21 cellular contexts compared by ENCODE assay signal in genomic region chr13:48185018-48185417, GRCh38. TPM values are rescaled to one million over a fixed set of nuclear protein-coding genes. Genes with fewer than 3 reads are reported as not detected.
DNase-seq lines count a peak whose midpoint lies in the region; ATAC-seq lines count a peak whose summit lies in the region.
"Had no signal": no experiment of that assay in that cellular context is flagged by ENCODE, and none has a peak within 500 bp of the region (broad histone marks: within the 10 kb centered on the region; RNA-seq: fewer than 3 reads in every experiment).

No MANE protein-coding gene starts in this region.

- H3K27ac ChIP-seq in CD4-positive, alpha-beta memory T cell (ENCODE audit: low read depth, low read length), result no peak overlapping the region
- no peak overlapping the region for H3K27ac ChIP-seq in mesenchymal stem cell (ENCODE audit: low read length, poor library complexity, severe bottlenecking)
- H3K27ac ChIP-seq: esophagus muscularis mucosa, KMS-11, sigmoid colon had no signal

- H4K8ac ChIP-seq in mesenchymal stem cell (ENCODE audit: low read length), result no peak overlapping the region

- no peak overlapping the region for H3K4ac ChIP-seq in mesenchymal stem cell (ENCODE audit: low read depth in 1 of 2, low read length in 2 of 2)

- H3K4me3 Mint-ChIP-seq in CD4-positive, alpha-beta memory T cell, result peak overlapping the region in 5 of 8 donors; percentile 6 to 87 (median 86)
- H3K4me3 Mint-ChIP-seq in IgD-negative memory B cell, result peak overlapping the region in 1 of 4 donors; percentile 33
- H3K4me3 Mint-ChIP-seq in activated naive CD8-positive, alpha-beta T cell treated with anti-CD3 and anti-CD28 coated beads, Interleukin-2, amount 10 ng/mL, durations not matched to agents 7 days and 5 days, result peak overlapping the region; percentile 34
- H3K4me3 Mint-ChIP-seq in stimulated activated naive B cell treated with anti-CD40 and anti-IgM and Interleukin-4, amounts not matched to agents 10 μg/mL and 1 μg/mL and 100 μg/mL, for 72 hours, result no peak overlapping the region

- H3K23ac ChIP-seq in mesenchymal stem cell (ENCODE audit: low read length in 2 of 2), result no peak overlapping the region

- no peak overlapping the region for H2BK12ac ChIP-seq in mesenchymal stem cell (ENCODE audit: low read length in 2 of 2)

- H2AK5ac ChIP-seq in mesenchymal stem cell (ENCODE audit: low read length, severe bottlenecking), result no peak overlapping the region

- H2AFZ ChIP-seq in mesenchymal stem cell (ENCODE audit: low read depth, low read length), result no peak overlapping the region

- no peak for ATAC-seq in activated naive CD8-positive, alpha-beta T cell treated with anti-CD3 and anti-CD28 coated beads, Interleukin-2, amount 10 ng/mL, durations not matched to agents 7 days and 5 days (ENCODE audit: low read depth)
- ATAC-seq in stimulated activated naive B cell treated with anti-CD40 and anti-IgM and Interleukin-4, amounts not matched to agents 10 μg/mL and 1 μg/mL and 100 μg/mL, for 72 hours (replicated peaks), result no peak
- no peak for ATAC-seq in GM21423 (IDR thresholded peaks at IDR 0.05; ENCODE audit: unreplicated experiment)
- ATAC-seq: HCT116 had no signal

- H3K9me3 ChIP-seq in CD4-positive, alpha-beta memory T cell (ENCODE audit: control insufficient read depth in 1 of 2, low read length in 2 of 2), result no peaks in the 10 kb centered on the region
- no peaks in the 10 kb centered on the region for H3K9me3 ChIP-seq in mesenchymal stem cell (ENCODE audit: control insufficient read depth, low read length)
- H3K9me3 ChIP-seq: esophagus muscularis mucosa, sigmoid colon, SK-N-SH had no signal

- peak overlapping the region; percentile 36 for H3K9ac ChIP-seq in mesenchymal stem cell (ENCODE audit: low read length)
- H3K9ac ChIP-seq: KMS-11, SK-N-SH had no signal

- peaks cover 0 to 3% (median 0%) of the 10 kb centered on the region in 8 donors for H3K9me3 Mint-ChIP-seq in CD4-positive, alpha-beta memory T cell
- H3K9me3 Mint-ChIP-seq in IgD-negative memory B cell, result no peaks in the 10 kb centered on the region
- peaks cover 1% of the 10 kb centered on the region for H3K9me3 Mint-ChIP-seq in activated naive CD8-positive, alpha-beta T cell treated with anti-CD3 and anti-CD28 coated beads, Interleukin-2, amount 10 ng/mL, durations not matched to agents 7 days and 5 days
- no peaks in the 10 kb centered on the region for H3K9me3 Mint-ChIP-seq in stimulated activated naive B cell treated with anti-CD40 and anti-IgM and Interleukin-4, amounts not matched to agents 10 μg/mL and 1 μg/mL and 100 μg/mL, for 72 hours

- peaks cover 45 to 70% (median 57%) of the 10 kb centered on the region in 4 donors for H3K4me1 Mint-ChIP-seq in CD4-positive, alpha-beta memory T cell
- H3K4me1 Mint-ChIP-seq in IgD-negative memory B cell, result peaks cover 20 to 46% (median 44%) of the 10 kb centered on the region in 3 donors
- peaks cover 50% of the 10 kb centered on the region for H3K4me1 Mint-ChIP-seq in activated naive CD8-positive, alpha-beta T cell treated with anti-CD3 and anti-CD28 coated beads, Interleukin-2, amount 10 ng/mL, durations not matched to agents 7 days and 5 days
- peaks cover 35 to 70% of the 10 kb centered on the region in 2 donors for H3K4me1 Mint-ChIP-seq in stimulated activated naive B cell treated with anti-CD40 and anti-IgM and Interleukin-4, amounts not matched to agents 10 μg/mL and 1 μg/mL and 100 μg/mL, for 72 hours

- H3K4me3 ChIP-seq in CD4-positive, alpha-beta memory T cell (ENCODE audit: low read length in 2 of 2), result no peak overlapping the region
- H3K4me3 ChIP-seq in mesenchymal stem cell (ENCODE audit: insufficient read depth in 1 of 2, low read depth in 1 of 2, low read length in 2 of 2) (no peak overlapping the region), H7 (ENCODE audit: insufficient read depth, low read depth, low read length) (no peak overlapping the region)
- H3K4me3 ChIP-seq: esophagus muscularis mucosa, sigmoid colon had no signal

- H2BK5ac ChIP-seq in mesenchymal stem cell (ENCODE audit: low read depth, low read length, poor library complexity, severe bottlenecking), result no peak overlapping the region

- no peak for DNase-seq in CD4-positive, alpha-beta memory T cell
- DNase-seq in activated naive CD8-positive, alpha-beta T cell treated with anti-CD3 and anti-CD28 coated beads, Interleukin-2, amount 10 ng/mL, durations not matched to agents 7 days and 5 days, result no peak
- no peak for DNase-seq in mesenchymal stem cell
- no peak for DNase-seq in H7
- no peak for DNase-seq in NCI-H1436 treated with DMSO at 0.1 percent for 48 hours (lab: John Stamatoyannopoulos, UW)
- no peak for DNase-seq in stimulated activated naive B cell treated with anti-CD40 and anti-IgM and Interleukin-4, amounts not matched to agents 10 μg/mL and 1 μg/mL and 100 μg/mL, for 72 hours
- DNase-seq: activated CD4-positive, alpha-beta T cell treated with anti-CD3 and anti-CD28 coated beads for 1 hour; aorta; COR-L47; DMS79 treated with DMSO at 0.1 percent for 48 hours; NCI-H1048; NCI-H2081 treated with DMSO at 0.1 percent for 48 hours; NK-92 treated with Interleukin-12 subunit alpha and Interleukin-12 subunit beta, amount 100 ng/mL, for 24 hours; sigmoid colon; SK-N-SH; trophoblast cell had no signal

- no peaks in the 10 kb centered on the region for H3K36me3 Mint-ChIP-seq in CD4-positive, alpha-beta memory T cell
- H3K36me3 Mint-ChIP-seq in IgD-negative memory B cell, result no peaks in the 10 kb centered on the region
- no peaks in the 10 kb centered on the region for H3K36me3 Mint-ChIP-seq in activated naive CD8-positive, alpha-beta T cell treated with anti-CD3 and anti-CD28 coated beads, Interleukin-2, amount 10 ng/mL, durations not matched to agents 7 days and 5 days
- H3K36me3 Mint-ChIP-seq in stimulated activated naive B cell treated with anti-CD40 and anti-IgM and Interleukin-4, amounts not matched to agents 10 μg/mL and 1 μg/mL and 100 μg/mL, for 72 hours, result no peaks in the 10 kb centered on the region

- peak overlapping the region; percentile 69 to 97 (median 78) for H3K27ac Mint-ChIP-seq in CD4-positive, alpha-beta memory T cell
- peak overlapping the region; percentile 6 to 68 (median 8) for H3K27ac Mint-ChIP-seq in IgD-negative memory B cell
- peak overlapping the region; percentile 97 for H3K27ac Mint-ChIP-seq in activated naive CD8-positive, alpha-beta T cell treated with anti-CD3 and anti-CD28 coated beads, Interleukin-2, amount 10 ng/mL, durations not matched to agents 7 days and 5 days
- H3K27ac Mint-ChIP-seq in stimulated activated naive B cell treated with anti-CD40 and anti-IgM and Interleukin-4, amounts not matched to agents 10 μg/mL and 1 μg/mL and 100 μg/mL, for 72 hours, result no peak overlapping the region

- no peak overlapping the region for H3K14ac ChIP-seq in mesenchymal stem cell (ENCODE audit: low read length in 2 of 2)

- H4K91ac ChIP-seq in mesenchymal stem cell (ENCODE audit: low read length), result no peak overlapping the region

- no peaks in the 10 kb centered on the region for H3K36me3 ChIP-seq in CD4-positive, alpha-beta memory T cell (ENCODE audit: insufficient read depth, low read length)
- H3K36me3 ChIP-seq in mesenchymal stem cell (ENCODE audit: control insufficient read depth in 1 of 2, insufficient read depth in 2 of 2, low read depth in 1 of 2, low read length in 2 of 2), result no peaks in the 10 kb centered on the region
- H3K36me3 ChIP-seq in H7 (replicated peaks; ENCODE audit: control insufficient read depth, insufficient read depth, low read length), result no peaks in the 10 kb centered on the region
- H3K36me3 ChIP-seq: esophagus muscularis mucosa, sigmoid colon had no signal

- H3K27me3 ChIP-seq in CD4-positive, alpha-beta memory T cell (ENCODE audit: insufficient read depth, low read length), result no peaks in the 10 kb centered on the region
- peaks cover 0 to 6% of the 10 kb centered on the region in 2 experiments for H3K27me3 ChIP-seq in mesenchymal stem cell (ENCODE audit: control insufficient read depth in 1 of 2, insufficient read depth in 1 of 2, low read length in 2 of 2)
- H3K27me3 ChIP-seq in H7 (ENCODE audit: control insufficient read depth, insufficient read depth, low read length), result no peaks in the 10 kb centered on the region
- H3K27me3 ChIP-seq: esophagus muscularis mucosa, sigmoid colon had no signal

- no peak overlapping the region for H2BK15ac ChIP-seq in mesenchymal stem cell (ENCODE audit: low read depth, poor library complexity, severe bottlenecking)

- CTCF ChIA-PET in CD4-positive, alpha-beta memory T cell (lab: Charles Lee; ENCODE audit: partially characterized antibody), result interaction anchor here (0.5 to 1.8 kb wide), 10 partner anchors 9 to 58 kb away, joined by 3 to 10 read pairs (median 4); partner anchors contain the start of gene ITM2B

- intact Hi-C loops in CD4-positive, alpha-beta memory T cell (cut with micrococcal nuclease), result no loop called here

- no peaks in the 10 kb centered on the region for H3K27me3 Mint-ChIP-seq in CD4-positive, alpha-beta memory T cell
- H3K27me3 Mint-ChIP-seq in IgD-negative memory B cell, result peaks cover 2% of the 10 kb centered on the region
- no peaks in the 10 kb centered on the region for H3K27me3 Mint-ChIP-seq in activated naive CD8-positive, alpha-beta T cell treated with anti-CD3 and anti-CD28 coated beads, Interleukin-2, amount 10 ng/mL, durations not matched to agents 7 days and 5 days
- H3K27me3 Mint-ChIP-seq in stimulated activated naive B cell treated with anti-CD40 and anti-IgM and Interleukin-4, amounts not matched to agents 10 μg/mL and 1 μg/mL and 100 μg/mL, for 72 hours, result no peaks in the 10 kb centered on the region

- POLR2A ChIA-PET in CD4-positive, alpha-beta memory T cell (lab: Charles Lee; ENCODE audit: partially characterized antibody), result interaction anchor here (0.8 to 5.0 kb wide), 9 partner anchors 9 to 56 kb away, joined by 3 to 60 read pairs (median 5); partner anchors contain the start of gene ITM2B
- POLR2A ChIA-PET in activated naive CD8-positive, alpha-beta T cell treated with anti-CD3 and anti-CD28 coated beads, Interleukin-2, amount 10 ng/mL, durations not matched to agents 7 days and 5 days (lab: Charles Lee), result interaction anchor here (0.7 to 3.6 kb wide), 8 partner anchors 29 to 547 kb away, joined by 3 to 39 read pairs (median 4); partner anchors contain the start of gene ITM2B

- H3K4me1 ChIP-seq in CD4-positive, alpha-beta memory T cell (ENCODE audit: insufficient read depth, low read length), result peaks cover 69% of the 10 kb centered on the region
- H3K4me1 ChIP-seq in mesenchymal stem cell (ENCODE audit: control insufficient read depth, insufficient read depth, low read depth, low read length), result no peaks in the 10 kb centered on the region
- H3K4me1 ChIP-seq: esophagus muscularis mucosa, sigmoid colon had no signal

- no peaks in the 10 kb centered on the region for H3K79me1 ChIP-seq in mesenchymal stem cell (replicated peaks; ENCODE audit: low read length, poor library complexity, severe bottlenecking)

- no peak overlapping the region for H3K4me2 ChIP-seq in mesenchymal stem cell (ENCODE audit: low read length, poor library complexity, severe bottlenecking)
- H3K4me2 ChIP-seq: KMS-11, SK-N-SH had no signal

- H2BK120ac ChIP-seq in mesenchymal stem cell (ENCODE audit: low read depth, low read length), result no peak overlapping the region

- H3K18ac ChIP-seq in mesenchymal stem cell (ENCODE audit: low read depth in 1 of 2, low read length in 2 of 2), result no peak overlapping the region

RNA-seq across cellular contexts. Expression of gene ITM2B, which starts 48.0 kb away (rescaled TPM):
- total RNA-seq in CD4-positive, alpha-beta memory T cell, result 100 to 1,000 TPM; 653 to 670 TPM
- polyA plus RNA-seq in CD4-positive, alpha-beta memory T cell, result 1,000 to 10,000 TPM; 1,454 to 1,558 TPM
- 538 TPM for polyA plus RNA-seq in IgD-negative memory B cell
- total RNA-seq in activated naive CD8-positive, alpha-beta T cell treated with anti-CD3 and anti-CD28 coated beads, Interleukin-2, amount 10 ng/mL, durations not matched to agents 7 days and 5 days, result 100 to 1,000 TPM; 385 to 429 TPM
- 356 TPM for polyA plus RNA-seq in mesenchymal stem cell (2013, experiment 1 of 2)
- polyA plus RNA-seq in mesenchymal stem cell (2013, experiment 2 of 2), result 375 TPM
- 197 and 251 TPM in 2 replicates for total RNA-seq in H7 (2014; rRNA removed; shearing (Covaris generic))

Comparison
In these comparisons a context has a peak if more than half of its experiments do, and no peak if none do; other contexts are left out.
1. H3K4me3 Mint-ChIP-seq: peak in CD4-positive, alpha-beta memory T cell (5 of 8) and activated naive CD8-positive, alpha-beta T cell treated with anti-CD3 and anti-CD28 coated beads, Interleukin-2, amount 10 ng/mL, durations not matched to agents 7 days and 5 days (single experiment); none in stimulated activated naive B cell treated with anti-CD40 and anti-IgM and Interleukin-4, amounts not matched to agents 10 μg/mL and 1 μg/mL and 100 μg/mL, for 72 hours (0 of 2).